In the genomic region with DNA sequence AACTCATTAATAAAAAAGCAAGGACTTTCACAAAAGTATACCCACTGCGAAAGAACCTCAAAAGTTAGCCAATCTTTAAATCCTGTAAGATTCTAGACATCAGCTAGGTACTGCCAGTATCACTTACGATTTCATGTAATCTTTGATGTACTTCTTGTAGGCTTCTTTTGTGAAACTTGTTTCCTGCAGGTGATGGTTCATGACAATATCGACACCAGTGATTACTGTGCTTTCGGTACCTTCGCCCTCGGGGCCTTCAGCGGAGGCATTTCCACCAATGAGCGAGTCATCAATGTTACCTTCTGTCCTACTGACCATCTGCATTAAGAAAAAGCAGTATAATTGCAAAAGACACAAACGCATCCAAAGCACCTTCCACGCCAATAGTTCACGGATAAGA, we compare ENCODE assay signal across 8 cellular contexts. TPM values are rescaled to one million over a fixed set of nuclear protein-coding genes. Genes with fewer than 3 reads are reported as not detected.
A peak's percentile ranks its signal among the peaks of the same experiment; 100 is the strongest.
DNase-seq lines count a peak whose midpoint lies in the region; ATAC-seq and TF ChIP-seq lines count a peak whose summit lies in the region.

No MANE protein-coding gene starts in this region.

- ATAC-seq in GM19324 (IDR thresholded peaks at IDR 0.05; ENCODE audit: low FRiP score, unreplicated experiment) (no peak), GM21390 (IDR thresholded peaks at IDR 0.05; ENCODE audit: unreplicated experiment) (no peak)

- H3K27ac ChIP-seq in HL-60 (replicated peaks) = peak overlapping the region; percentile 95

- H3K27me3 Mint-ChIP-seq in activated T-helper 2 cell treated with anti-CD3 and anti-CD28 coated beads, Interferon-gamma antibody, Interleukin-2, Interleukin-4, amounts not matched to agents 10 μg/mL and 5 μg/mL and 100 μg/mL, durations not matched to agents 14 hours and 24 hours and 36 hours (ENCODE audit: low read depth) = no peaks in the 10 kb centered on the region

- TF ChIP-seq CTCF in HL-60 (IDR thresholded peaks at IDR 0.05; ENCODE audit: insufficient read depth, low read length) = no peak

- peaks cover 6% of the 10 kb centered on the region for H3K4me1 ChIP-seq in iPS-15b (ENCODE audit: control insufficient read depth, insufficient read depth, low read length)

- H3K27ac Mint-ChIP-seq in activated T-helper 2 cell treated with anti-CD3 and anti-CD28 coated beads, Interferon-gamma antibody, Interleukin-2, Interleukin-4, amounts not matched to agents 10 μg/mL and 5 μg/mL and 100 μg/mL, durations not matched to agents 14 hours and 24 hours and 36 hours = peak overlapping the region; percentile 99

- H3K9ac ChIP-seq in iPS-15b (ENCODE audit: low read depth, low read length) = peak overlapping the region; percentile 97

- H3K9me3 ChIP-seq in iPS-15b (ENCODE audit: control insufficient read depth, insufficient read depth, low read length) = no peaks in the 10 kb centered on the region

- peaks cover 78% of the 10 kb centered on the region for H3K36me3 Mint-ChIP-seq in activated T-helper 2 cell treated with anti-CD3 and anti-CD28 coated beads, Interferon-gamma antibody, Interleukin-2, Interleukin-4, amounts not matched to agents 10 μg/mL and 5 μg/mL and 100 μg/mL, durations not matched to agents 14 hours and 24 hours and 36 hours (ENCODE audit: low read depth)

- H3K9me3 Mint-ChIP-seq in activated T-helper 2 cell treated with anti-CD3 and anti-CD28 coated beads, Interferon-gamma antibody, Interleukin-2, Interleukin-4, amounts not matched to agents 10 μg/mL and 5 μg/mL and 100 μg/mL, durations not matched to agents 14 hours and 24 hours and 36 hours = no peaks in the 10 kb centered on the region

- peaks cover 38% of the 10 kb centered on the region for H3K36me3 ChIP-seq in iPS-15b (ENCODE audit: control insufficient read depth, insufficient read depth, low read length)

- DNase-seq in HL-60 (ENCODE audit: low read depth in 1 of 2, low spot score in 1 of 2) (no peak), amniotic stem cell (lab: John Stamatoyannopoulos, UW) (no peak), NCI-H2107 (lab: John Stamatoyannopoulos, UW) (no peak)
- DNase-seq in activated T-helper 2 cell treated with anti-CD3 and anti-CD28 coated beads, Interferon-gamma antibody, Interleukin-2, Interleukin-4, amounts not matched to agents 10 μg/mL and 5 μg/mL and 100 μg/mL, durations not matched to agents 14 hours and 24 hours and 36 hours (ENCODE audit: low spot score) = no peak
- peak; percentile 49 for DNase-seq in stimulated activated CD4-positive, alpha-beta T cell treated with anti-CD3 and anti-CD28 coated beads, Interleukin-4, amount 100 ng/mL, for 1 hour

- H3K4me3 Mint-ChIP-seq in activated T-helper 2 cell treated with anti-CD3 and anti-CD28 coated beads, Interferon-gamma antibody, Interleukin-2, Interleukin-4, amounts not matched to agents 10 μg/mL and 5 μg/mL and 100 μg/mL, durations not matched to agents 14 hours and 24 hours and 36 hours (ENCODE audit: low read depth) = peak overlapping the region; percentile 99

- peaks cover 54% of the 10 kb centered on the region for H3K4me1 Mint-ChIP-seq in activated T-helper 2 cell treated with anti-CD3 and anti-CD28 coated beads, Interferon-gamma antibody, Interleukin-2, Interleukin-4, amounts not matched to agents 10 μg/mL and 5 μg/mL and 100 μg/mL, durations not matched to agents 14 hours and 24 hours and 36 hours (ENCODE audit: low read depth)

- H3K27me3 ChIP-seq in HL-60 (ENCODE audit: insufficient read depth, poor library complexity, severe bottlenecking) = no peaks in the 10 kb centered on the region
- no peaks in the 10 kb centered on the region for H3K27me3 ChIP-seq in iPS-15b (ENCODE audit: control insufficient read depth, insufficient read depth, low read length)

- H3K4me3 ChIP-seq in HL-60 (replicated peaks; ENCODE audit: insufficient read depth, low read length) (peak overlapping the region; percentile 84), iPS-15b (ENCODE audit: low read depth, low read length) (peak overlapping the region; percentile 82)

- intact Hi-C loops in activated T-helper 2 cell treated with anti-CD3 and anti-CD28 coated beads, Interferon-gamma antibody, Interleukin-2, Interleukin-4, amounts not matched to agents 10 μg/mL and 5 μg/mL and 100 μg/mL, durations not matched to agents 14 hours and 24 hours and 36 hours (cut with micrococcal nuclease) = loop anchor here (2.0 to 5.0 kb wide), 3 partner anchors 29 to 827 kb away; partner anchors contain the start of gene GTF2F2

RNA-seq across cellular contexts. Expression of gene TPT1, which starts 1.1 kb away (rescaled TPM):
- 2,606 and 2,653 TPM in 2 replicates for total RNA-seq in activated T-helper 2 cell treated with anti-CD3 and anti-CD28 coated beads, Interferon-gamma antibody, Interleukin-2, Interleukin-4, amounts not matched to agents 10 μg/mL and 5 μg/mL and 100 μg/mL, durations not matched to agents 14 hours and 24 hours and 36 hours
